34 cellular contexts compared by ENCODE assay signal in genomic region chr10:71483135-71483534, GRCh38.
A peak's percentile ranks its signal among the peaks of the same experiment; 100 is the strongest.
DNase-seq lines count a peak whose midpoint lies in the region; ATAC-seq and TF ChIP-seq lines count a peak whose summit lies in the region.
"Had no signal": no experiment of that assay in that cellular context is flagged by ENCODE, and none has a peak within 500 bp of the region (broad histone marks: within the 10 kb centered on the region; RNA-seq: fewer than 3 reads in every experiment).

No MANE protein-coding gene starts in this region.

- POLR2A ChIA-PET in HEK293 (lab: Yijun Ruan, JAX) = interaction anchor here (0.6 kb wide), 1 partner anchor 1031 kb away, joined by 3 read pairs; no protein-coding TSS in a partner anchor
- POLR2A ChIA-PET in CD8-positive, alpha-beta T cell (lab: Charles Lee) = no interaction called here

- CTCF ChIA-PET in HEK293 (lab: Yijun Ruan, JAX) = no interaction called here
- CTCF ChIA-PET in CD8-positive, alpha-beta T cell (lab: Charles Lee) = no interaction called here

- WGBS in spleen, 5 donors = 84 to 93% (median 93%) methylated on average over 4 of the region's 4 CpGs

- H3K27me3 ChIP-seq in WERI-Rb-1 (ENCODE audit: insufficient read depth, low read depth, severe bottlenecking) = no peaks in the 10 kb centered on the region
- no peaks in the 10 kb centered on the region for H3K27me3 ChIP-seq in spleen (replicated peaks in 1 of 7)
- H3K27me3 ChIP-seq in CD8-positive, alpha-beta T cell (ENCODE audit: insufficient read depth, low read length) = no peaks in the 10 kb centered on the region
- H3K27me3 ChIP-seq: BLaER1; BLaER1 treated with 17β-estradiol and CSF1 and Interleukin-3, amounts not matched to agents 10 nM and 100 nM had no signal

- no peak overlapping the region for H3K4me3 Mint-ChIP-seq in CD8-positive, alpha-beta T cell
- H3K4me3 Mint-ChIP-seq: B cell; CD14-positive monocyte; CD4-positive, alpha-beta memory T cell; CD4-positive, alpha-beta T cell; CD4-positive, CD25-positive, alpha-beta regulatory T cell; CD8-positive, alpha-beta memory T cell had no signal

- H3K27me3 Mint-ChIP-seq in CD8-positive, alpha-beta T cell (ENCODE audit: low read depth) = peaks cover 13% of the 10 kb centered on the region
- H3K27me3 Mint-ChIP-seq: CD4-positive, CD25-positive, alpha-beta regulatory T cell had no signal

- no peak overlapping the region for H3K27ac Mint-ChIP-seq in CD8-positive, alpha-beta T cell
- H3K27ac Mint-ChIP-seq: B cell; CD4-positive, alpha-beta memory T cell; CD4-positive, alpha-beta T cell; CD8-positive, alpha-beta memory T cell had no signal

- H3K4me3 ChIP-seq in HEK293 (ENCODE audit: low read depth, low read length) (no peak overlapping the region), WERI-Rb-1 (ENCODE audit: low read depth, low read length) (no peak overlapping the region), spleen (no peak overlapping the region)
- no peak overlapping the region for H3K4me3 ChIP-seq in CD8-positive, alpha-beta T cell (ENCODE audit: low read depth, low read length)
- H3K4me3 ChIP-seq: A549; BLaER1; BLaER1 treated with 17β-estradiol and CSF1 and Interleukin-3, amounts not matched to agents 10 nM and 100 nM had no signal

- H3K36me3 ChIP-seq in HEK293 (ENCODE audit: control insufficient read depth in 2 of 2, insufficient read depth in 1 of 2, low read length in 2 of 2) (no peaks in the 10 kb centered on the region), WERI-Rb-1 (peaks cover 25% of the 10 kb centered on the region), spleen (no peaks in the 10 kb centered on the region)
- H3K36me3 ChIP-seq in CD8-positive, alpha-beta T cell (ENCODE audit: insufficient read depth, low read length) = no peaks in the 10 kb centered on the region
- H3K36me3 ChIP-seq: BE2C; BLaER1; BLaER1 treated with 17β-estradiol and CSF1 and Interleukin-3, amounts not matched to agents 10 nM and 100 nM had no signal

- H3K9me3 ChIP-seq in HEK293 (ENCODE audit: control insufficient read depth, insufficient read depth, low read depth, low read length) (no peaks in the 10 kb centered on the region), WERI-Rb-1 (ENCODE audit: severe bottlenecking) (peaks cover under 1% of the 10 kb centered on the region), spleen (peaks cover 0 to 3% (median under 1%) of the 10 kb centered on the region in 8 donors)
- no peaks in the 10 kb centered on the region for H3K9me3 ChIP-seq in CD8-positive, alpha-beta T cell (ENCODE audit: low read length)
- H3K9me3 ChIP-seq: A549, BE2C, BLaER1, Caco-2 had no signal

- intact Hi-C loops in posterior vena cava (cut with DNase I) = no loop called here
- intact Hi-C loops in spleen (cut with DNase I; ENCODE audit: low total_unique reads) = no loop called here
- intact Hi-C loops in CD8-positive, alpha-beta T cell (cut with DNase I, micrococcal nuclease) = no loop called here

- no peak for DNase-seq in WERI-Rb-1
- DNase-seq in posterior vena cava (ENCODE audit: low spot score) = peak; percentile 37
- peak; percentile 45 for DNase-seq in spleen
- no peak for DNase-seq in Kasumi-1 (lab: John Stamatoyannopoulos, UW)
- no peak for DNase-seq in CD8-positive, alpha-beta T cell
- DNase-seq: 8988T; ACHN; AML-193; BE2C; C1 segment of cervical spinal cord; Caco-2; Calu3; CD4-positive, alpha-beta memory T cell; CD4-positive, alpha-beta T cell; CD4-positive, CD25-positive, alpha-beta regulatory T cell; CD8-positive, alpha-beta memory T cell; COR-L47; DMS 273 treated with DMSO at 0.1 percent for 48 hours; DMS153; DMS53; DMS79; DMS79 treated with DMSO at 0.1 percent for 48 hours; DND-41; EL had no signal

- no peaks in the 10 kb centered on the region for H3K36me3 Mint-ChIP-seq in CD8-positive, alpha-beta T cell
- H3K36me3 Mint-ChIP-seq: CD14-positive monocyte; CD4-positive, alpha-beta memory T cell; CD4-positive, CD25-positive, alpha-beta regulatory T cell; CD8-positive, alpha-beta memory T cell had no signal

- no peaks in the 10 kb centered on the region for H3K4me1 ChIP-seq in HEK293 (ENCODE audit: control insufficient read depth, insufficient read depth, low read length)
- H3K4me1 ChIP-seq in spleen = peaks cover 0 to 10% (median 4%) of the 10 kb centered on the region in 6 donors
- H3K4me1 ChIP-seq in CD8-positive, alpha-beta T cell (ENCODE audit: insufficient read depth, low read length) = no peaks in the 10 kb centered on the region
- H3K4me1 ChIP-seq: A549, BE2C, Caco-2 had no signal

- TF ChIP-seq CTCF in HEK293 (tag by site-specific recombination; IDR thresholded peaks at IDR 0.05) = no peak
- TF ChIP-seq CTCF in WERI-Rb-1 (IDR thresholded peaks at IDR 0.05; ENCODE audit: low read depth, low read length) = no peak
- TF ChIP-seq CTCF in spleen (IDR thresholded peaks at IDR 0.05 in 8 of 11, conservative IDR thresholded peaks at IDR 0.05 in 3 of 11) = no peak
- no peak for TF ChIP-seq CTCF in CD8-positive, alpha-beta T cell (IDR thresholded peaks at IDR 0.05)

- H3K27ac ChIP-seq in HEK293 (ENCODE audit: extremely low read depth, low read depth, low read length) (no peak overlapping the region), WERI-Rb-1 (peak overlapping the region; percentile 37), spleen (no peak overlapping the region)
- no peak overlapping the region for H3K27ac ChIP-seq in CD8-positive, alpha-beta T cell (ENCODE audit: low read depth, low read length)
- H3K27ac ChIP-seq: 22Rv1; A549; BLaER1; BLaER1 treated with 17β-estradiol and CSF1 and Interleukin-3, amounts not matched to agents 10 nM and 100 nM; C4-2B had no signal

- no peaks in the 10 kb centered on the region for H3K9me3 Mint-ChIP-seq in CD8-positive, alpha-beta T cell
- H3K9me3 Mint-ChIP-seq: CD4-positive, alpha-beta T cell; CD4-positive, CD25-positive, alpha-beta regulatory T cell; CD8-positive, alpha-beta memory T cell had no signal

- TF ChIP-seq POLR2A in spleen (IDR thresholded peaks at IDR 0.05) (no peak), GM18505 (IDR thresholded peaks at IDR 0.05; ENCODE audit: borderline replicate concordance, extremely low read depth, insufficient read depth, insufficient read length) (no peak)

- ATAC-seq in GM18505 (IDR thresholded peaks at IDR 0.05; ENCODE audit: unreplicated experiment) = no peak
- no peak for ATAC-seq in HG03469 (IDR thresholded peaks at IDR 0.05; ENCODE audit: unreplicated experiment)
- ATAC-seq in CD8-positive, alpha-beta T cell = no peak
- ATAC-seq: A549 had no signal

- H3K4me1 Mint-ChIP-seq in CD8-positive, alpha-beta T cell (ENCODE audit: low read depth) = no peaks in the 10 kb centered on the region
- H3K4me1 Mint-ChIP-seq: B cell; CD4-positive, alpha-beta memory T cell; CD4-positive, CD25-positive, alpha-beta regulatory T cell; CD8-positive, alpha-beta memory T cell had no signal

TF ChIP-seq in HEK293, 187 proteins besides CTCF, POLR2A, EP300 and RAD21:
- no peak for TF ChIP-seq GLI4 (tag by site-specific recombination; IDR thresholded peaks at IDR 0.05)
- TF ChIP-seq ZNF157 (tag by site-specific recombination; IDR thresholded peaks at IDR 0.05) = no peak
- no peak for TF ChIP-seq ZNF221 (tag by site-specific recombination; IDR thresholded peaks at IDR 0.05; ENCODE audit: borderline replicate concordance)
- peak; percentile 4; the same call in 1 of the 2 replicates for TF ChIP-seq ZNF341 (tag by site-specific recombination; IDR thresholded peaks at IDR 0.05; ENCODE audit: low read depth)
- TF ChIP-seq ZNF670 (tag by site-specific recombination; IDR thresholded peaks at IDR 0.05; ENCODE audit: low read depth) = no peak
- TF ChIP-seq ZBTB17 (tag by site-specific recombination; IDR thresholded peaks at IDR 0.05) = no peak
- TF ChIP-seq ZNF707 (tag by site-specific recombination; IDR thresholded peaks at IDR 0.05) = no peak
- no peak for TF ChIP-seq ZNF146 (tag by site-specific recombination; IDR thresholded peaks at IDR 0.05)
- TF ChIP-seq BCL6B (tag by site-specific recombination; IDR thresholded peaks at IDR 0.05) = no peak

Comparison
In these comparisons a context has a peak if more than half of its experiments do, and no peak if none do; other contexts are left out.
1. DNase-seq: peak in posterior vena cava (single experiment) and spleen (single experiment); none in WERI-Rb-1 (single experiment), Kasumi-1 (0 of 2) and CD8-positive, alpha-beta T cell (0 of 7).